Comparison of ENCODE assay signal across 21 cellular contexts in genomic region chr1:106699436-106699835, GRCh38.
A peak's percentile ranks its signal among the peaks of the same experiment; 100 is the strongest.
DNase-seq lines count a peak whose midpoint lies in the region; ATAC-seq, FAIRE-seq and TF ChIP-seq lines count a peak whose summit lies in the region.
"Had no signal": no experiment of that assay in that cellular context is flagged by ENCODE, and none has a peak within 500 bp of the region (broad histone marks: within the 10 kb centered on the region; RNA-seq: fewer than 3 reads in every experiment).

No MANE protein-coding gene starts in this region.

- intact Hi-C loops in mucosa of descending colon (cut with DNase I, micrococcal nuclease): no loop called here
- intact Hi-C loops in MCF 10A (cut with micrococcal nuclease): no loop called here

- no peaks in the 10 kb centered on the region for H3K27me3 Mint-ChIP-seq in MCF 10A (ENCODE audit: insufficient read depth, unreplicated experiment)
- H3K27me3 Mint-ChIP-seq: CD8-positive, alpha-beta memory T cell had no signal

- H3K4me3 Mint-ChIP-seq in MCF 10A (ENCODE audit: unreplicated experiment): no peak overlapping the region
- H3K4me3 Mint-ChIP-seq: CD8-positive, alpha-beta memory T cell had no signal

- H3K4me1 Mint-ChIP-seq in MCF 10A (ENCODE audit: insufficient read depth, unreplicated experiment): no peaks in the 10 kb centered on the region
- H3K4me1 Mint-ChIP-seq: CD8-positive, alpha-beta memory T cell had no signal

- H3K9me3 ChIP-seq in mucosa of descending colon (no peaks in the 10 kb centered on the region), HAP-1 (no peaks in the 10 kb centered on the region)

- H3K27ac Mint-ChIP-seq in MCF 10A (ENCODE audit: low read depth, unreplicated experiment): no peak overlapping the region
- H3K27ac Mint-ChIP-seq: CD8-positive, alpha-beta memory T cell had no signal

- no TSS peak for BruUV-seq in MCF 10A (replicated peaks; lab: Mats Ljungman, UMichigan)

- CTCF ChIA-PET in MCF 10A (lab: Yijun Ruan, JAX): no interaction called here

- TF ChIP-seq CTCF in HFF-Myc (IDR thresholded peaks at IDR 0.05; ENCODE audit: low read depth, low read length, missing control alignments) (no peak), bronchial epithelial cell (IDR thresholded peaks at IDR 0.05; ENCODE audit: insufficient read depth, low read length, severe bottlenecking) (no peak), fibroblast of the aortic adventitia (IDR thresholded peaks at IDR 0.05; ENCODE audit: insufficient read depth, low read length) (no peak), mucosa of descending colon (IDR thresholded peaks at IDR 0.05) (no peak), MCF 10A (IDR thresholded peaks at IDR 0.05; ENCODE audit: unreplicated experiment) (no peak)

- ATAC-seq in mucosa of descending colon: no peak

- H3K36me3 ChIP-seq in bronchial epithelial cell (ENCODE audit: control insufficient read depth, insufficient read depth, low read length) (no peaks in the 10 kb centered on the region), mucosa of descending colon (ENCODE audit: low read depth) (no peaks in the 10 kb centered on the region), HAP-1 (replicated peaks) (no peaks in the 10 kb centered on the region)

- H3K4me1 ChIP-seq in mucosa of descending colon (ENCODE audit: low read depth) (no peaks in the 10 kb centered on the region), HAP-1 (no peaks in the 10 kb centered on the region)

- H3K9me3 Mint-ChIP-seq in MCF 10A (ENCODE audit: unreplicated experiment): no peaks in the 10 kb centered on the region

- no peaks in the 10 kb centered on the region for H3K36me3 Mint-ChIP-seq in MCF 10A (ENCODE audit: insufficient read depth, unreplicated experiment)
- H3K36me3 Mint-ChIP-seq: CD8-positive, alpha-beta memory T cell had no signal

- H3K4me3 ChIP-seq in HFF-Myc (replicated peaks; ENCODE audit: low read depth, low read length) (no peak overlapping the region), bronchial epithelial cell (ENCODE audit: low read depth, low read length) (no peak overlapping the region), fibroblast of the aortic adventitia (ENCODE audit: low read depth, low read length) (no peak overlapping the region), mucosa of descending colon (no peak overlapping the region), HAP-1 (no peak overlapping the region)
- H3K4me3 ChIP-seq: SK-N-MC had no signal

- POLR2A ChIA-PET in MCF 10A (lab: Yijun Ruan, JAX): no interaction called here

- peak; percentile 9 for DNase-seq in AG08395 (ENCODE audit: low spot score)
- peak; percentile 49 for DNase-seq in HFF-Myc (ENCODE audit: extremely low read depth, low read depth)
- DNase-seq in bronchial epithelial cell (ENCODE audit: low read depth): peak; percentile 17
- DNase-seq in fibroblast of the aortic adventitia (ENCODE audit: low read depth): peak; percentile 16
- DNase-seq in mucosa of descending colon: no peak
- DNase-seq in HAP-1 (ENCODE audit: low spot score in 2 of 2): no peak
- no peak for DNase-seq in NOMO-1 treated with DMSO at 0.1 percent for 48 hours (lab: John Stamatoyannopoulos, UW; ENCODE audit: unreplicated experiment)
- no peak for DNase-seq in MCF 10A (ENCODE audit: unreplicated experiment)
- DNase-seq: 8988T; Calu3; CD8-positive, alpha-beta memory T cell; DMS153; H7; MV-4-11; NCI-H1694; NCI-H2081; NCI-H446; NCI-H526 treated with DMSO at 0.1 percent for 48 hours; SHP77 treated with DMSO at 0.1 percent for 48 hours had no signal

- H3K27me3 ChIP-seq in bronchial epithelial cell (ENCODE audit: control insufficient read depth, insufficient read depth, low read length): no peaks in the 10 kb centered on the region
- no peaks in the 10 kb centered on the region for H3K27me3 ChIP-seq in HAP-1 (ENCODE audit: low read depth)

- in situ Hi-C loops in HAP-1 (cut with MboI; ENCODE audit: low sequenced_read_pairs): no loop called here

- no peak for FAIRE-seq in bronchial epithelial cell (lab: Jason Lieb, UNC)
- FAIRE-seq: G401.6 had no signal

Comparison
In these comparisons a context has a peak if more than half of its experiments do, and no peak if none do; other contexts are left out.
1. DNase-seq: peak in AG08395 (single experiment), HFF-Myc (single experiment), bronchial epithelial cell (single experiment) and fibroblast of the aortic adventitia (single experiment); none in mucosa of descending colon (0 of 3), HAP-1 (0 of 2), NOMO-1 treated with DMSO at 0.1 percent for 48 hours (single experiment) and MCF 10A (single experiment).